1 cellular context compared by ENCODE assay signal in genomic region chr9:106421772-106422171, GRCh38.
TF ChIP-seq lines count a peak whose summit lies in the region.

No MANE protein-coding gene starts in this region.

TF ChIP-seq in GM23338, 12 proteins besides CTCF, POLR2A, EP300 and RAD21 (continued from another document):
- TF ChIP-seq ZNF462 (CRISPR knock-in tag; IDR thresholded peaks at IDR 0.05) = no peak
- TF ChIP-seq ZNF331 (CRISPR knock-in tag; IDR thresholded peaks at IDR 0.05; ENCODE audit: low read depth) = no peak
- TF ChIP-seq NANOG (IDR thresholded peaks at IDR 0.05; ENCODE audit: borderline replicate concordance) = no peak
- no peak for TF ChIP-seq JUNB (IDR thresholded peaks at IDR 0.05; ENCODE audit: unreplicated experiment)
- no peak for TF ChIP-seq REST (IDR thresholded peaks at IDR 0.05; ENCODE audit: unreplicated experiment)
- no peak for TF ChIP-seq EZH2 (IDR thresholded peaks at IDR 0.05; ENCODE audit: low read depth, unreplicated experiment)
TF ChIP-seq in GM23338: peak in this region for 0.
